ENCODE assay signal across 9 cellular contexts in genomic region chr14:74954232-74954946, GRCh38. TPM values are rescaled to one million over a fixed set of nuclear protein-coding genes. Genes with fewer than 3 reads are reported as not detected.
A peak's percentile ranks its signal among the peaks of the same experiment; 100 is the strongest.
DNase-seq lines count a peak whose midpoint lies in the region; ATAC-seq and TF ChIP-seq lines count a peak whose summit lies in the region.
"Had no signal": no experiment of that assay in that cellular context is flagged by ENCODE, and none has a peak within 500 bp of the region (broad histone marks: within the 10 kb centered on the region; RNA-seq: fewer than 3 reads in every experiment).

No MANE protein-coding gene starts in this region.

- peaks cover 7% of the 10 kb centered on the region for H3K36me3 Mint-ChIP-seq in Calu3 (ENCODE audit: insufficient read depth, unreplicated experiment)

- H3K27ac Mint-ChIP-seq in Calu3 (ENCODE audit: unreplicated experiment): no peak overlapping the region
- H3K27ac Mint-ChIP-seq: dendritic cell treated with granulocyte-macrophage colony-stimulating factor and Interleukin-4, amounts not matched to agents 40 ng/mL and 50 ng/mL, for 4 days had no signal

- peak; percentile 15 for ATAC-seq in omental fat pad (ENCODE audit: low FRiP score)

- in situ Hi-C loops in G401 (cut with HindIII; ENCODE audit: low sequenced_read_pairs) (no loop called here), GM13976 (cut with MboI; ENCODE audit: low sequenced_read_pairs, unreplicated experiment) (no loop called here)

- CTCF ChIA-PET in Calu3 (lab: Charles Lee): no interaction called here

- peak overlapping the region; percentile 65 for H3K4me3 Mint-ChIP-seq in Calu3 (ENCODE audit: low read depth, unreplicated experiment)

- TF ChIP-seq CTCF in Calu3 (IDR thresholded peaks at IDR 0.05; ENCODE audit: unreplicated experiment) (no peak), omental fat pad (IDR thresholded peaks at IDR 0.05) (no peak), GM13976 (IDR thresholded peaks at IDR 0.05; ENCODE audit: borderline replicate concordance, control extremely low read depth, extremely low read depth, insufficient read depth, missing control alignments) (no peak)

- H3K4me1 Mint-ChIP-seq in Calu3 (ENCODE audit: low read depth, unreplicated experiment): no peaks in the 10 kb centered on the region

- H3K9me3 Mint-ChIP-seq in Calu3 (ENCODE audit: low read depth, unreplicated experiment): no peaks in the 10 kb centered on the region
- H3K9me3 Mint-ChIP-seq: dendritic cell treated with granulocyte-macrophage colony-stimulating factor and Interleukin-4, amounts not matched to agents 40 ng/mL and 50 ng/mL, for 4 days had no signal

- no TSS peak for BruUV-seq in Calu3 (replicated peaks; lab: Mats Ljungman, UMichigan)

- DNase-seq in Calu3: no peak
- peak; percentile 86 for DNase-seq in NCI-H2227 (lab: John Stamatoyannopoulos, UW; ENCODE audit: unreplicated experiment)
- peak; percentile 59 for DNase-seq in dermis blood vessel endothelial cell
- DNase-seq in omental fat pad (ENCODE audit: low spot score): no peak
- DNase-seq in G401 (ENCODE audit: low spot score): no peak
- DNase-seq in NCI-H2029 treated with DMSO at 0.1 percent for 48 hours (lab: John Stamatoyannopoulos, UW): no peak
- DNase-seq in hippocampal formation (lab: John Stamatoyannopoulos, UW): no peak
- DNase-seq in GM13976 (ENCODE audit: low spot score): no peak

- H3K27me3 Mint-ChIP-seq in Calu3 (ENCODE audit: unreplicated experiment): peaks cover 15% of the 10 kb centered on the region

- intact Hi-C loops in Calu3 (cut with micrococcal nuclease; ENCODE audit: unreplicated experiment): no loop called here

RNA-seq across cellular contexts. Expression of gene PGF, which starts 1.0 kb away (rescaled TPM):
- 1.2 and 2.1 TPM in 2 replicates for total RNA-seq in Calu3 (2022)
- total RNA-seq in dermis blood vessel endothelial cell: 126 and 252 TPM in 2 replicates
- 10 to 100 TPM in 1 of 4 donors, 1 to 10 TPM in 3; 3.2 to 28.4 (median 7.1) TPM for total RNA-seq in omental fat pad
- 1.8 and 3.9 TPM in 2 replicates for total RNA-seq in G401 (2014; rRNA removed; shearing (Covaris generic))

RNA-seq across cellular contexts. Expression of gene RPS6KL1, which starts 31.3 kb away (rescaled TPM):
- 16.4 and 18.5 TPM in 2 replicates for total RNA-seq in Calu3 (2022)
- 10.4 and 12.4 TPM in 2 replicates for total RNA-seq in dermis blood vessel endothelial cell
- 1 to 10 TPM; 1.3 to 5.2 (median 1.5) TPM for total RNA-seq in omental fat pad
- total RNA-seq in G401 (2014; rRNA removed; shearing (Covaris generic)): 31.0 and 33.7 TPM in 2 replicates

RNA-seq across cellular contexts. Expression of gene EIF2B2, which starts 48.3 kb away (rescaled TPM):
- total RNA-seq in Calu3 (2022) (41.2 and 42.9 TPM in 2 replicates), dermis blood vessel endothelial cell (85.6 and 134 TPM in 2 replicates), omental fat pad (10 to 100 TPM; 23.6 to 42.0 (median 35.2) TPM)
- total RNA-seq in G401 (2014; rRNA removed; shearing (Covaris generic)): 48.6 and 88.4 TPM in 2 replicates

Comparison
In these comparisons a context has a peak if more than half of its experiments do, and no peak if none do; other contexts are left out.
1. DNase-seq: peak in NCI-H2227 (single experiment) and dermis blood vessel endothelial cell (single experiment); none in Calu3 (single experiment), omental fat pad (single experiment), G401 (single experiment), NCI-H2029 treated with DMSO at 0.1 percent for 48 hours (single experiment), hippocampal formation (0 of 2) and GM13976 (single experiment).